ENCODE assay signal across 8 cellular contexts in genomic region chr2:20443276-20443920, GRCh38. TPM values are rescaled to one million over a fixed set of nuclear protein-coding genes. Genes with fewer than 3 reads are reported as not detected.
A peak's percentile ranks its signal among the peaks of the same experiment; 100 is the strongest.
DNase-seq lines count a peak whose midpoint lies in the region; ATAC-seq, FAIRE-seq and TF ChIP-seq lines count a peak whose summit lies in the region.

No MANE protein-coding gene starts in this region.

- intact Hi-C loops in sciatic nerve (cut with DNase I), result no loop called here

- H3K27me3 ChIP-seq in DND-41 (ENCODE audit: insufficient read depth, low read length, poor library complexity), result no peaks in the 10 kb centered on the region

- no peaks in the 10 kb centered on the region for H3K36me3 Mint-ChIP-seq in activated naive CD4-positive, alpha-beta T cell treated with anti-CD3 and anti-CD28 coated beads, Interleukin-2, amount 10 ng/mL, durations not matched to agents 7 days and 5 days

- in situ Hi-C loops in SK-MEL-5 (cut with HindIII; ENCODE audit: low pct_unique_long_range_greater_than_20kb, low sequenced_read_pairs), result loop anchor here (10.0 kb wide), 1 partner anchor 191 kb away; no protein-coding TSS in a partner anchor

- DNase-seq in DND-41 (no peak), SK-MEL-5 (ENCODE audit: low read depth, low spot score) (peak; percentile 80), frontal cortex (ENCODE audit: low spot score in 2 of 2) (no peak), sciatic nerve (ENCODE audit: low spot score) (no peak)
- peak; percentile 30 for DNase-seq in Jurkat, Clone E6-1 (ENCODE audit: low read depth, low spot score)
- no peak for DNase-seq in activated naive CD4-positive, alpha-beta T cell treated with anti-CD3 and anti-CD28 coated beads, Interleukin-2, amount 10 ng/mL, durations not matched to agents 7 days and 5 days

- H4K20me1 ChIP-seq in DND-41 (ENCODE audit: insufficient read depth, low read length), result no peaks in the 10 kb centered on the region

- peak; percentile 98 for FAIRE-seq in frontal cortex (lab: Jason Lieb, UNC)

- peaks cover 77% of the 10 kb centered on the region for H3K27me3 Mint-ChIP-seq in activated naive CD4-positive, alpha-beta T cell treated with anti-CD3 and anti-CD28 coated beads, Interleukin-2, amount 10 ng/mL, durations not matched to agents 7 days and 5 days

- H2AFZ ChIP-seq in DND-41 (ENCODE audit: low read depth, low read length), result no peak overlapping the region

- H3K27ac ChIP-seq in DND-41 (ENCODE audit: low read length), result no peak overlapping the region

- peaks cover 4% of the 10 kb centered on the region for H3K4me1 Mint-ChIP-seq in activated naive CD4-positive, alpha-beta T cell treated with anti-CD3 and anti-CD28 coated beads, Interleukin-2, amount 10 ng/mL, durations not matched to agents 7 days and 5 days

- ATAC-seq in DND-41 (ENCODE audit: insufficient read depth, low read depth), result no peak
- peak; percentile 3 for ATAC-seq in sciatic nerve
- no peak for ATAC-seq in GM21381 (IDR thresholded peaks at IDR 0.05; ENCODE audit: unreplicated experiment)
- ATAC-seq in HG02571 (IDR thresholded peaks at IDR 0.05; ENCODE audit: unreplicated experiment), result no peak

- no peak overlapping the region for H3K4me2 ChIP-seq in DND-41 (ENCODE audit: insufficient read depth, low read length)

- H3K4me3 ChIP-seq in DND-41 (ENCODE audit: low read depth in 1 of 2, low read length in 2 of 2), result no peak overlapping the region
- no peak overlapping the region for H3K4me3 ChIP-seq in Jurkat, Clone E6-1 (ENCODE audit: low read length)

- peak; percentile 51 for TF ChIP-seq CTCF in DND-41 (IDR thresholded peaks at IDR 0.05; ENCODE audit: borderline replicate concordance, extremely low read depth, low read length, poor library complexity, severe bottlenecking)

- no peak overlapping the region for H3K9ac ChIP-seq in DND-41 (ENCODE audit: low read depth, low read length)

- no peaks in the 10 kb centered on the region for H3K9me3 Mint-ChIP-seq in activated naive CD4-positive, alpha-beta T cell treated with anti-CD3 and anti-CD28 coated beads, Interleukin-2, amount 10 ng/mL, durations not matched to agents 7 days and 5 days

- H3K9me3 ChIP-seq in DND-41 (ENCODE audit: insufficient read depth, low read length, severe bottlenecking), result no peaks in the 10 kb centered on the region

- H3K4me1 ChIP-seq in DND-41 (ENCODE audit: insufficient read depth, low read length), result no peaks in the 10 kb centered on the region

- H3K79me2 ChIP-seq in DND-41 (ENCODE audit: insufficient read depth, low read length), result no peaks in the 10 kb centered on the region

- H3K36me3 ChIP-seq in DND-41 (ENCODE audit: insufficient read depth, low read length), result no peaks in the 10 kb centered on the region

- no peak overlapping the region for H3K27ac Mint-ChIP-seq in activated naive CD4-positive, alpha-beta T cell treated with anti-CD3 and anti-CD28 coated beads, Interleukin-2, amount 10 ng/mL, durations not matched to agents 7 days and 5 days

- H3K4me3 Mint-ChIP-seq in activated naive CD4-positive, alpha-beta T cell treated with anti-CD3 and anti-CD28 coated beads, Interleukin-2, amount 10 ng/mL, durations not matched to agents 7 days and 5 days, result no peak overlapping the region

- CTCF ChIA-PET in activated naive CD4-positive, alpha-beta T cell treated with anti-CD3 and anti-CD28 coated beads, Interleukin-2, amount 10 ng/mL, durations not matched to agents 7 days and 5 days (lab: Charles Lee), result interaction anchor here (0.7 to 5.5 kb wide), 12 partner anchors 15 to 217 kb away, joined by 3 to 53 read pairs (median 5); partner anchors contain the start of gene HS1BP3

RNA-seq across cellular contexts. Expression of gene RHOB, which starts 3.5 kb away (rescaled TPM):
- 1.1 TPM for polyA plus RNA-seq in Jurkat, Clone E6-1 (2012; ENCODE audit: insufficient read depth, insufficient read length)
- 74.0 and 79.5 TPM in 2 replicates for total RNA-seq in SK-MEL-5 (2014; rRNA removed; shearing (Covaris generic))
- 100 and 110 TPM in 2 replicates for polyA plus RNA-seq in SK-MEL-5 (2015; cell fraction: cytosol; rRNA removed)
- 62.4 and 93.0 TPM in 2 replicates for polyA plus RNA-seq in SK-MEL-5 (2015; cell fraction: nucleus; rRNA removed)
- 300 TPM for total RNA-seq in frontal cortex
- 236 TPM for total RNA-seq in sciatic nerve

Comparison
In these comparisons a context has a peak if more than half of its experiments do, and no peak if none do; other contexts are left out.
1. DNase-seq: peak in Jurkat, Clone E6-1 (single experiment) and SK-MEL-5 (single experiment); none in DND-41 (single experiment), frontal cortex (0 of 2), sciatic nerve (single experiment) and activated naive CD4-positive, alpha-beta T cell treated with anti-CD3 and anti-CD28 coated beads, Interleukin-2, amount 10 ng/mL, durations not matched to agents 7 days and 5 days (single experiment).